In the genomic region with DNA sequence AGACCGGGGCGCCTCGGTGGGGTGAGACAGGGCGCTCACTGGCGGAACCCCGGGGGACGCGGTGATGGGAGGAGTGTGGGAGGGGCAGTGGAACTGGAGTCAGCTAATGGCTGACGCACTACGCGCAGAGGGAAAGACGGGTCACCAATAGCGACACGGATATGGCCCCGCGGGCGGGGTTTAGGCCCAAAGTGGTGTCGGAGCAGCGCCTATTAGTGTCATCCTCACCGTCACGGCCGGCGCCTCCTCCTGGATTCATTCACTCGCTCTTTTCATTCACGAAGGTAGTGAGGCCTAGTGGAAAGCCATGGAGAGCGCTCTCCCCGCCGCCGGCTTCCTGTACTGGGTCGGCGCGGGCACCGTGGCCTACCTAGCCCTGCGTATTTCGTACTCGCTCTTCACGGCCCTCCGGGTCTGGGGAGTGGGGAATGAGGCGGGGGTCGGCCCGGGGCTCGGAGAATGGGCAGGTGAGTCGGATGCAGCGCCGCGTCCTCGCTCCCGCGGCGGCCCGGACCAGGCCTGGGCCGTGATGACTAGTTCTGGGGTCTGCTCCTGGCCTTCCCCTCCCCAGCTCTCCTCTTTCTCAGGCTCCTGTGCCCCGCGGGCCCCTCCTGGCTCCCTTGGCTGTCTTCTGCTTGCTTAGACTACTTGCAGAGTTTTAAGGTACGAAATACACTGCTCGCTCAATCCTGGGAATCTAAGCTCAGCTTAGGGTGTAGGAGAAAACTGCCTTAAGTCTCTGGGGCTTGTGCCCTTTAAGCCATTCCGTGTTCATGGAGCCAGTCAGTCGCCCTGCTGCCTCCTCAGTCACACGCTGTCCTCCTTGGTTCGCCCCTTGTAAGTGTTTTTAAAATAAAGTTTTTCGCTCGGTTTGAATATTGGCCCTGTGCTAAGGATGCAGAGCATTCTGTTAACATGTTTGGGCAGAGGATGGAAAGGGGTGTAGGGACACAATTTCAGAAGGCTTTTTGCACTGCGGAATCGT, we compare ENCODE assay signal across 8 cellular contexts. TPM values are rescaled to one million over a fixed set of nuclear protein-coding genes. Genes with fewer than 3 reads are reported as not detected.
A peak's percentile ranks its signal among the peaks of the same experiment; 100 is the strongest.
DNase-seq lines count a peak whose midpoint lies in the region; ATAC-seq and TF ChIP-seq lines count a peak whose summit lies in the region.

Gene HSD17B12 (plus strand): TSS at position 218 of the 985 bp plus-strand sequence. CDS start 90 bp downstream, at position 308.

- no peaks in the 10 kb centered on the region for H3K36me3 ChIP-seq in prostate gland
- H3K36me3 ChIP-seq in urinary bladder (ENCODE audit: insufficient read depth) = no peaks in the 10 kb centered on the region

- intact Hi-C loops in T-helper 2 cell treated with Interferon-gamma antibody and Interleukin-4, amounts not matched to agents 100 ng/mL and 5 ng/mL, for 36 hours (cut with micrococcal nuclease) = loop anchor here (1.0 to 10.0 kb wide), 6 partner anchors 37 to 414 kb away; partner anchors contain the start of genes ALKBH3, API5 and EXT2
- intact Hi-C loops in left ventricle myocardium superior (cut with micrococcal nuclease) (no loop called here), prostate gland (cut with DNase I) (loop anchor here (2.0 kb wide), 1 partner anchor 36 kb away; no protein-coding TSS in a partner anchor)

- DNase-seq in NCI-H187 treated with DMSO at 0.1 percent for 48 hours (lab: John Stamatoyannopoulos, UW) = peak; percentile 95
- DNase-seq in anterior cingulate cortex (lab: John Stamatoyannopoulos, UW) = peak; percentile 90 to 100 (median 99)
- DNase-seq in left ventricle myocardium superior = peak; percentile 99
- peak; percentile 99 for DNase-seq in prostate gland (ENCODE audit: low spot score)

- ATAC-seq in GM18499 (IDR thresholded peaks at IDR 0.05; ENCODE audit: insufficient read depth, unreplicated experiment) = peak; percentile 95
- ATAC-seq in HG02943 (IDR thresholded peaks at IDR 0.05; ENCODE audit: low read depth, unreplicated experiment) = peak; percentile 98
- peak; percentile 99 for ATAC-seq in left ventricle myocardium superior

- TF ChIP-seq CTCF in prostate gland (IDR thresholded peaks at IDR 0.05) = peak in 1 of 4 experiments; percentile 19

- H3K4me1 ChIP-seq in prostate gland (replicated peaks) = no peaks in the 10 kb centered on the region
- H3K4me1 ChIP-seq in urinary bladder (ENCODE audit: insufficient read depth) = no peaks in the 10 kb centered on the region

- H3K27me3 ChIP-seq in prostate gland (replicated peaks; ENCODE audit: insufficient read depth) = no peaks in the 10 kb centered on the region

- under 1% methylated on average over 49 of the region's 64 CpGs for WGBS in prostate gland
- WGBS in urinary bladder = under 1% methylated on average over 64 of the region's 64 CpGs

- peak within 1 kb of the TSS; percentile 67 to 72 for H3K4me3 ChIP-seq in prostate gland
- H3K4me3 ChIP-seq in urinary bladder (ENCODE audit: low read depth, low read length) = peak within 1 kb of the TSS; percentile 71

- no peaks in the 10 kb centered on the region for H3K9me3 ChIP-seq in prostate gland

- peak within 1 kb of the TSS; percentile 86 for H3K27ac ChIP-seq in prostate gland
- H3K27ac ChIP-seq in urinary bladder (ENCODE audit: low read depth) = peak within 1 kb of the TSS; percentile 93

- peak; percentile 90 for TF ChIP-seq POLR2A in prostate gland (IDR thresholded peaks at IDR 0.05)

RNA-seq across cellular contexts. Expression of gene HSD17B12, which starts in this region (rescaled TPM):
- total RNA-seq in T-helper 2 cell treated with Interferon-gamma antibody and Interleukin-4, amounts not matched to agents 100 ng/mL and 5 ng/mL, for 36 hours = 42.3 and 46.0 TPM in 2 replicates
- total RNA-seq in left ventricle myocardium superior = 67.8 TPM
- total RNA-seq in prostate gland = 100 to 1,000 TPM in 1 of 2 donors, 10 to 100 TPM in 1; 59.9 to 102 TPM
- 99.3 TPM for total RNA-seq in urinary bladder
- polyA plus RNA-seq in urinary bladder = 32.3 TPM

Comparison
In these comparisons a context has a peak if more than half of its experiments do, and no peak if none do; other contexts are left out.
1. Peak in every context shown above with its lines: DNase-seq, ATAC-seq, H3K4me3 ChIP-seq and H3K27ac ChIP-seq.